In genomic region chr12:121015825-121016766, GRCh38 we compare ENCODE assay signal across 8 cellular contexts. TPM values are rescaled to one million over a fixed set of nuclear protein-coding genes. Genes with fewer than 3 reads are reported as not detected.
A peak's percentile ranks its signal among the peaks of the same experiment; 100 is the strongest.
DNase-seq lines count a peak whose midpoint lies in the region; ATAC-seq and TF ChIP-seq lines count a peak whose summit lies in the region.

A gene with protein sequence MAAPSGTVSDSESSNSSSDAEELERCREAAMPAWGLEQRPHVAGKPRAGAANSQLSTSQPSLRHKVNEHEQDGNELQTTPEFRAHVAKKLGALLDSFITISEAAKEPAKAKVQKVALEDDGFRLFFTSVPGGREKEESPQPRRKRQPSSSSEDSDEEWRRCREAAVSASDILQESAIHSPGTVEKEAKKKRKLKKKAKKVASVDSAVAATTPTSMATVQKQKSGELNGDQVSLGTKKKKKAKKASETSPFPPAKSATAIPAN (minus strand): TSS chr12:121016487. CDS start chr12:121016474, 13 bp downstream.

- H3K4me1 Mint-ChIP-seq in activated T-helper 1 cell treated with anti-CD3 and anti-CD28 coated beads, Interleukin-12 subunit alpha, Interleukin-12 subunit beta, Interleukin-2, Interleukin-4 antibody, amounts not matched to agents 30 ng/mL and 10 ng/mL and 1 ng/mL, durations not matched to agents 14 hours and 24 hours and 36 hours (ENCODE audit: low read depth): peaks cover 28% of the 10 kb centered on the region
- peaks cover 10 to 19% of the 10 kb centered on the region in 2 donors for H3K4me1 Mint-ChIP-seq in natural killer cell

- peaks cover 23% of the 10 kb centered on the region for H3K36me3 Mint-ChIP-seq in activated T-helper 1 cell treated with anti-CD3 and anti-CD28 coated beads, Interleukin-12 subunit alpha, Interleukin-12 subunit beta, Interleukin-2, Interleukin-4 antibody, amounts not matched to agents 30 ng/mL and 10 ng/mL and 1 ng/mL, durations not matched to agents 14 hours and 24 hours and 36 hours (ENCODE audit: low read depth)
- H3K36me3 Mint-ChIP-seq in natural killer cell: no peaks in the 10 kb centered on the region

- peak within 1 kb of the TSS; percentile 100 for H3K4me3 Mint-ChIP-seq in activated T-helper 1 cell treated with anti-CD3 and anti-CD28 coated beads, Interleukin-12 subunit alpha, Interleukin-12 subunit beta, Interleukin-2, Interleukin-4 antibody, amounts not matched to agents 30 ng/mL and 10 ng/mL and 1 ng/mL, durations not matched to agents 14 hours and 24 hours and 36 hours
- peak within 1 kb of the TSS; percentile 100 for H3K4me3 Mint-ChIP-seq in natural killer cell

- no peaks in the 10 kb centered on the region for H3K27me3 Mint-ChIP-seq in activated T-helper 1 cell treated with anti-CD3 and anti-CD28 coated beads, Interleukin-12 subunit alpha, Interleukin-12 subunit beta, Interleukin-2, Interleukin-4 antibody, amounts not matched to agents 30 ng/mL and 10 ng/mL and 1 ng/mL, durations not matched to agents 14 hours and 24 hours and 36 hours (ENCODE audit: insufficient read depth)
- H3K27me3 Mint-ChIP-seq in natural killer cell (ENCODE audit: low read depth in 2 of 2): no peaks in the 10 kb centered on the region

- H3K27ac Mint-ChIP-seq in activated T-helper 1 cell treated with anti-CD3 and anti-CD28 coated beads, Interleukin-12 subunit alpha, Interleukin-12 subunit beta, Interleukin-2, Interleukin-4 antibody, amounts not matched to agents 30 ng/mL and 10 ng/mL and 1 ng/mL, durations not matched to agents 14 hours and 24 hours and 36 hours: peak within 1 kb of the TSS; percentile 99
- peak within 1 kb of the TSS; percentile 94 to 99 for H3K27ac Mint-ChIP-seq in natural killer cell

- intact Hi-C loops in activated T-helper 1 cell treated with anti-CD3 and anti-CD28 coated beads, Interleukin-12 subunit alpha, Interleukin-12 subunit beta, Interleukin-2, Interleukin-4 antibody, amounts not matched to agents 30 ng/mL and 10 ng/mL and 1 ng/mL, durations not matched to agents 14 hours and 24 hours and 36 hours (cut with micrococcal nuclease): loop anchor here (1.0 to 5.0 kb wide), 9 partner anchors 18 to 713 kb away; partner anchors contain the start of genes OASL, POP5, RNF10 and SIRT4
- intact Hi-C loops in natural killer cell (cut with micrococcal nuclease): loop anchor here (1.0 to 5.0 kb wide), 3 partner anchors 23 to 76 kb away; partner anchors contain the start of gene OASL

- peak; percentile 97 to 99 (median 98) for ATAC-seq in natural killer cell

- TF ChIP-seq CTCF in LNCaP clone FGC (IDR thresholded peaks at IDR 0.05; ENCODE audit: control insufficient read depth, extremely low read depth, insufficient read depth) (no peak), fibroblast of mammary gland (conservative IDR thresholded peaks at IDR 0.05; ENCODE audit: control insufficient read depth, insufficient read depth, low read depth, low read length) (no peak), natural killer cell (IDR thresholded peaks at IDR 0.05) (no peak)

- peak; percentile 91 for DNase-seq in EL
- peak; percentile 93 for DNase-seq in H4 (ENCODE audit: low spot score)
- DNase-seq in LNCaP clone FGC (ENCODE audit: low read depth): peak; percentile 73
- DNase-seq in RPMI8226: peak; percentile 94
- peak; percentile 90 for DNase-seq in activated T-helper 1 cell treated with anti-CD3 and anti-CD28 coated beads, Interleukin-12 subunit alpha, Interleukin-12 subunit beta, Interleukin-2, Interleukin-4 antibody, amounts not matched to agents 30 ng/mL and 10 ng/mL and 1 ng/mL, durations not matched to agents 14 hours and 24 hours and 36 hours (ENCODE audit: low spot score)
- DNase-seq in fibroblast of mammary gland (ENCODE audit: low read depth): peak; percentile 87
- peak; percentile 87 for DNase-seq in natural killer cell
- peak; percentile 81 to 90 (median 87) for DNase-seq in stimulated activated naive CD4-positive, alpha-beta T cell (lab: John Stamatoyannopoulos, UW)

- no peaks in the 10 kb centered on the region for H3K9me3 Mint-ChIP-seq in activated T-helper 1 cell treated with anti-CD3 and anti-CD28 coated beads, Interleukin-12 subunit alpha, Interleukin-12 subunit beta, Interleukin-2, Interleukin-4 antibody, amounts not matched to agents 30 ng/mL and 10 ng/mL and 1 ng/mL, durations not matched to agents 14 hours and 24 hours and 36 hours
- no peaks in the 10 kb centered on the region for H3K9me3 Mint-ChIP-seq in natural killer cell

- H3K4me3 ChIP-seq in LNCaP clone FGC (ENCODE audit: low read depth, low read length) (peak within 1 kb of the TSS; percentile 100), fibroblast of mammary gland (ENCODE audit: control insufficient read depth, low read depth, low read length) (peak within 1 kb of the TSS; percentile 79)

RNA-seq across cellular contexts. Expression of the gene that starts here (rescaled TPM):
- 8.1 and 15.5 TPM in 2 replicates for total RNA-seq in H4 (2014; rRNA removed; shearing (Covaris generic))
- 34.6 and 35.3 TPM in 2 replicates for total RNA-seq in activated T-helper 1 cell treated with anti-CD3 and anti-CD28 coated beads, Interleukin-12 subunit alpha, Interleukin-12 subunit beta, Interleukin-2, Interleukin-4 antibody, amounts not matched to agents 30 ng/mL and 10 ng/mL and 1 ng/mL, durations not matched to agents 14 hours and 24 hours and 36 hours
- 10 to 100 TPM; 16.0 to 19.9 (median 18.0) TPM for total RNA-seq in natural killer cell

Comparison
In these comparisons a context has a peak if more than half of its experiments do, and no peak if none do; other contexts are left out.
1. Peak in every context shown above with its lines: DNase-seq, ATAC-seq and H3K4me3 ChIP-seq.